In genomic region chr6:1630212-1630770, GRCh38 we compare ENCODE assay signal across 21 cellular contexts. TPM values are rescaled to one million over a fixed set of nuclear protein-coding genes. Genes with fewer than 3 reads are reported as not detected.
DNase-seq lines count a peak whose midpoint lies in the region; ATAC-seq and TF ChIP-seq lines count a peak whose summit lies in the region.
"Had no signal": no experiment of that assay in that cellular context is flagged by ENCODE, and none has a peak within 500 bp of the region (broad histone marks: within the 10 kb centered on the region; RNA-seq: fewer than 3 reads in every experiment).

No MANE protein-coding gene starts in this region.

- ATAC-seq in IMR-90 (ENCODE audit: low read depth), result peak; percentile 30; the same call in 1 of the 2 replicates
- ATAC-seq in stimulated activated naive CD8-positive, alpha-beta T cell treated with anti-CD3 and anti-CD28 coated beads, Interleukin-15, Interleukin-2, amounts not matched to agents 100 U/mL and 50 U/mL, for 24 hours, result no peak
- ATAC-seq: GM12878 had no signal

- H3K27me3 Mint-ChIP-seq in T-helper 2 cell treated with Interferon-gamma antibody and Interleukin-4, amounts not matched to agents 5 μg/mL and 100 μg/mL, for 36 hours (ENCODE audit: low read depth), result peaks cover 40% of the 10 kb centered on the region

- no peak overlapping the region for H4K91ac ChIP-seq in IMR-90 (ENCODE audit: insufficient read depth, low read depth, low read length)

- no peak overlapping the region; the same call in 1 of the 2 replicates for H2BK120ac ChIP-seq in IMR-90 (ENCODE audit: low read depth, low read length)

- no peaks in the 10 kb centered on the region for H3K9me3 Mint-ChIP-seq in T-helper 2 cell treated with Interferon-gamma antibody and Interleukin-4, amounts not matched to agents 5 μg/mL and 100 μg/mL, for 36 hours
- H3K9me3 Mint-ChIP-seq: HFFc6 had no signal

- H3K4me1 Mint-ChIP-seq in T-helper 2 cell treated with Interferon-gamma antibody and Interleukin-4, amounts not matched to agents 5 μg/mL and 100 μg/mL, for 36 hours (ENCODE audit: low read depth), result peaks cover 2% of the 10 kb centered on the region

- no peak overlapping the region for H4K8ac ChIP-seq in IMR-90 (ENCODE audit: low read depth in 2 of 2, low read length in 2 of 2)

- H3K4me3 ChIP-seq in IMR-90 (ENCODE audit: insufficient read depth, low read depth, low read length) (no peak overlapping the region), osteoblast (ENCODE audit: insufficient read depth, low read length) (no peak overlapping the region), smooth muscle cell (no peak overlapping the region)
- H3K4me3 ChIP-seq: GM12878, SJSA1 had no signal

- H3K9ac ChIP-seq in IMR-90 (ENCODE audit: low read depth, low read length), result no peak overlapping the region
- no peak overlapping the region for H3K9ac ChIP-seq in smooth muscle cell (ENCODE audit: low read depth)
- H3K9ac ChIP-seq: KMS-11 had no signal

- CTCF ChIA-PET in IMR-90 (lab: Yijun Ruan, JAX), result no interaction called here

- H2AK5ac ChIP-seq in IMR-90 (ENCODE audit: low read depth, low read length), result no peak overlapping the region

- 0 out of 2 replicates have a peak, but pooled peaks cover 3% of the 10 kb centered on the region for H3K9me1 ChIP-seq in IMR-90 (ENCODE audit: insufficient read depth, low read length)

- no peak for DNase-seq in IMR-90
- DNase-seq in islet precursor cell, result peak; percentile 42
- peak; percentile 46 for DNase-seq in osteoblast (ENCODE audit: insufficient read length, low spot score, missing footprints)
- no peak for DNase-seq in smooth muscle cell (lab: John Stamatoyannopoulos, UW; ENCODE audit: unreplicated experiment)
- no peak for DNase-seq in stimulated activated naive CD8-positive, alpha-beta T cell treated with anti-CD3 and anti-CD28 coated beads, Interleukin-15, Interleukin-2, amounts not matched to agents 100 U/mL and 50 U/mL, for 24 hours
- DNase-seq in activated gamma-delta T cell (lab: John Stamatoyannopoulos, UW), result no peak
- DNase-seq in SW 1271 (lab: John Stamatoyannopoulos, UW), result no peak
- no peak for DNase-seq in T-helper 2 cell treated with Interferon-gamma antibody and Interleukin-4, amounts not matched to agents 5 μg/mL and 100 μg/mL, for 36 hours (ENCODE audit: low spot score)
- DNase-seq: CD4-positive, CD25-positive, alpha-beta regulatory T cell; DND-41; HFFc6; NCI-H1092 treated with DMSO at 0.1 percent for 48 hours; NCI-H146; NCI-H2227 treated with DMSO at 0.1 percent for 48 hours; NCI-H774 had no signal

- POLR2A ChIA-PET in IMR-90 (lab: Charles Lee; ENCODE audit: unreplicated experiment), result no interaction called here

- no peak for TF ChIP-seq CTCF in IMR-90 (conservative IDR thresholded peaks at IDR 0.05; ENCODE audit: low read depth, low read length)
- no peak for TF ChIP-seq CTCF in osteoblast (IDR thresholded peaks at IDR 0.05; ENCODE audit: extremely low read depth, low read depth, low read length)
- TF ChIP-seq CTCF in smooth muscle cell (IDR thresholded peaks at IDR 0.05; ENCODE audit: borderline replicate concordance, insufficient read depth, poor library complexity, severe bottlenecking), result no peak

- no peak overlapping the region for H3K56ac ChIP-seq in IMR-90 (ENCODE audit: extremely low read depth, insufficient read depth, low read length)

- no peaks in the 10 kb centered on the region for H3F3A ChIP-seq in smooth muscle cell (ENCODE audit: low read depth)

- no peak overlapping the region for H3K27ac Mint-ChIP-seq in T-helper 2 cell treated with Interferon-gamma antibody and Interleukin-4, amounts not matched to agents 5 μg/mL and 100 μg/mL, for 36 hours
- H3K27ac Mint-ChIP-seq: CD4-positive, CD25-positive, alpha-beta regulatory T cell; HFFc6 had no signal

- in situ Hi-C loops in IMR-90 (cut with MboI; ENCODE audit: low sequenced_read_pairs), result no loop called here

- H2BK5ac ChIP-seq in IMR-90 (ENCODE audit: low read depth, low read length, poor library complexity, severe bottlenecking), result no peak overlapping the region

- no TSS peak for BruUV-seq in IMR-90 (replicated peaks; lab: Mats Ljungman, UMichigan)

- H3K9me3 ChIP-seq in IMR-90 (ENCODE audit: control insufficient read depth, insufficient read depth, low read length), result no peaks in the 10 kb centered on the region
- H3K9me3 ChIP-seq in osteoblast (ENCODE audit: low read depth, low read length), result no peaks in the 10 kb centered on the region
- no peaks in the 10 kb centered on the region for H3K9me3 ChIP-seq in smooth muscle cell (replicated peaks; ENCODE audit: low read depth)
- H3K9me3 ChIP-seq: Caco-2, SJSA1 had no signal

- 0 out of 4 replicates have a peak, but pooled peaks cover 4 to 5% of the 10 kb centered on the region in 2 experiments for H3K79me1 ChIP-seq in IMR-90 (ENCODE audit: low read depth in 1 of 2, low read length in 2 of 2)

- no peak overlapping the region for H2BK20ac ChIP-seq in IMR-90 (ENCODE audit: low read depth, low read length)

- H3K4me3 Mint-ChIP-seq in T-helper 2 cell treated with Interferon-gamma antibody and Interleukin-4, amounts not matched to agents 5 μg/mL and 100 μg/mL, for 36 hours, result no peak overlapping the region
- H3K4me3 Mint-ChIP-seq: CD4-positive, CD25-positive, alpha-beta regulatory T cell; HFFc6 had no signal

- H4K5ac ChIP-seq in IMR-90 (ENCODE audit: low read depth, low read length), result no peak overlapping the region; the same call in 1 of the 2 replicates

- H4K20me1 ChIP-seq in IMR-90 (ENCODE audit: insufficient read depth, low read length), result no peaks in the 10 kb centered on the region
- peaks cover 5% of the 10 kb centered on the region for H4K20me1 ChIP-seq in osteoblast (ENCODE audit: insufficient read depth, low read length)
- no peaks in the 10 kb centered on the region for H4K20me1 ChIP-seq in smooth muscle cell (ENCODE audit: low read depth)

- H2BK15ac ChIP-seq in IMR-90 (ENCODE audit: low read depth, low read length), result no peak overlapping the region

- H3K4ac ChIP-seq in IMR-90 (ENCODE audit: low read depth, low read length), result peak overlapping the region; percentile 10; the same call in 1 of the 2 replicates

- TF ChIP-seq RAD21 in IMR-90 (IDR thresholded peaks at IDR 0.05; ENCODE audit: low read length), result no peak

- no peak overlapping the region for H3K23ac ChIP-seq in IMR-90 (ENCODE audit: low read depth, low read length)

- no peak overlapping the region for H3K4me2 ChIP-seq in IMR-90 (ENCODE audit: low read depth, low read length)
- no peak overlapping the region for H3K4me2 ChIP-seq in osteoblast (ENCODE audit: insufficient read depth, low read length)
- H3K4me2 ChIP-seq in smooth muscle cell, result peak overlapping the region; percentile 4
- H3K4me2 ChIP-seq: KMS-11 had no signal

- no peak overlapping the region for H3K27ac ChIP-seq in IMR-90 (ENCODE audit: insufficient read depth, low read length)
- H3K27ac ChIP-seq in osteoblast (ENCODE audit: low read depth, low read length), result peak overlapping the region; percentile 15
- no peak overlapping the region for H3K27ac ChIP-seq in smooth muscle cell (ENCODE audit: low read depth)
- H3K27ac ChIP-seq: HL-60, KMS-11, SJSA1 had no signal

- H3K4me1 ChIP-seq in IMR-90 (ENCODE audit: control insufficient read depth, insufficient read depth, low read length), result peaks cover 17% of the 10 kb centered on the region
- H3K4me1 ChIP-seq in osteoblast (ENCODE audit: insufficient read depth, low read length), result peaks cover 35% of the 10 kb centered on the region
- peaks cover 4% of the 10 kb centered on the region for H3K4me1 ChIP-seq in smooth muscle cell (ENCODE audit: low read depth)

- no peak overlapping the region; the same call in 1 of the 2 replicates for H3K14ac ChIP-seq in IMR-90 (replicated peaks; ENCODE audit: low read depth, low read length)

- no peak overlapping the region for H2AK9ac ChIP-seq in IMR-90 (replicated peaks; ENCODE audit: low read depth, low read length, poor library complexity)

- WGBS in IMR-90 (ENCODE audit: extremely low coverage in 2 of 2, insufficient read length in 1 of 2), 2 experiments, result no CpG with 5 or more reads among the region's 10 CpGs
- WGBS in smooth muscle cell (ENCODE audit: low lambda C conversion rate), result 89% methylated on average over 10 of the region's 10 CpGs

- H3K27me3 ChIP-seq in IMR-90 (ENCODE audit: control insufficient read depth, insufficient read depth, low read length) (peaks cover 2% of the 10 kb centered on the region), osteoblast (ENCODE audit: insufficient read depth, low read length) (no peaks in the 10 kb centered on the region), smooth muscle cell (ENCODE audit: low read depth) (peaks cover 72% of the 10 kb centered on the region)
- H3K27me3 ChIP-seq: SJSA1 had no signal

- dilution Hi-C loops in IMR-90 (cut with HindIII; ENCODE audit: low sequenced_read_pairs, unreplicated experiment), result no loop called here

- no peak for TF ChIP-seq POLR2A in IMR-90 (IDR thresholded peaks at IDR 0.05; ENCODE audit: low read depth, low read length)

- no peaks in the 10 kb centered on the region for H3K36me3 Mint-ChIP-seq in T-helper 2 cell treated with Interferon-gamma antibody and Interleukin-4, amounts not matched to agents 5 μg/mL and 100 μg/mL, for 36 hours (ENCODE audit: low read depth)

- intact Hi-C loops in IMR-90 (cut with micrococcal nuclease), result loop anchor here (5.0 kb wide), 1 partner anchor 37 kb away; no protein-coding TSS in a partner anchor

- peak overlapping the region; percentile 14; the same call in 1 of the 2 replicates for H3K18ac ChIP-seq in IMR-90 (ENCODE audit: low read depth, low read length)

- H3K79me2 ChIP-seq in osteoblast (ENCODE audit: insufficient read depth, low read length) (peaks cover 10% of the 10 kb centered on the region), smooth muscle cell (ENCODE audit: low read depth) (no peaks in the 10 kb centered on the region)

- H3K36me3 ChIP-seq in IMR-90 (ENCODE audit: control insufficient read depth, insufficient read depth, low read length) (no peaks in the 10 kb centered on the region), osteoblast (ENCODE audit: insufficient read depth, low read length) (no peaks in the 10 kb centered on the region), smooth muscle cell (ENCODE audit: low read depth) (no peaks in the 10 kb centered on the region)
- H3K36me3 ChIP-seq: SJSA1 had no signal

- H2AFZ ChIP-seq in IMR-90 (replicated peaks; ENCODE audit: low read length, poor library complexity), result no peak overlapping the region
- H2AFZ ChIP-seq in osteoblast (ENCODE audit: low read length), result no peak overlapping the region
- no peak overlapping the region for H2AFZ ChIP-seq in smooth muscle cell (ENCODE audit: low read depth)

TF ChIP-seq in IMR-90, 13 proteins besides CTCF, POLR2A, EP300 and RAD21 (continues in another document):
- TF ChIP-seq RFX5 (IDR thresholded peaks at IDR 0.05; ENCODE audit: low read depth, low read length) (no peak), MAZ (IDR thresholded peaks at IDR 0.05; ENCODE audit: borderline replicate concordance, low read depth, low read length) (no peak)

RNA-seq across cellular contexts. Expression of gene FOXC1, which starts 20.6 kb away (rescaled TPM):
- total RNA-seq in IMR-90 (2012; rRNA removed), result 1.3 and 1.9 TPM in 2 replicates
- polyA plus RNA-seq in IMR-90 (2012; rRNA removed), result 4.0 and 4.7 TPM in 2 replicates
- polyA plus RNA-seq in IMR-90 (2012; cell fraction: cytosol; rRNA removed), result 3.4 and 6.3 TPM in 2 replicates
- polyA plus RNA-seq in IMR-90 (2012; cell fraction: nucleus; rRNA removed; ENCODE audit: low replicate concordance), result 6.5 and 7.2 TPM in 2 replicates
- 39.4 and 41.0 TPM in 2 replicates for total RNA-seq in osteoblast
- 0.58 and 1.4 TPM in 2 replicates for total RNA-seq in smooth muscle cell
- 0.10 and 0.40 TPM in 2 replicates for polyA plus RNA-seq in smooth muscle cell
- total RNA-seq: CD4-positive, CD25-positive, alpha-beta regulatory T cell; OCI-LY7 had no signal
- polyA plus RNA-seq: CD4-positive, CD25-positive, alpha-beta regulatory T cell had no signal

Comparison
In these comparisons a context has a peak if more than half of its experiments do, and no peak if none do; other contexts are left out.
1. DNase-seq: peak in islet precursor cell (single experiment) and osteoblast (single experiment); none in IMR-90 (single experiment), smooth muscle cell (single experiment), stimulated activated naive CD8-positive, alpha-beta T cell treated with anti-CD3 and anti-CD28 coated beads, Interleukin-15, Interleukin-2, amounts not matched to agents 100 U/mL and 50 U/mL, for 24 hours (single experiment), activated gamma-delta T cell (single experiment), SW 1271 (0 of 2) and T-helper 2 cell treated with Interferon-gamma antibody and Interleukin-4, amounts not matched to agents 5 μg/mL and 100 μg/mL, for 36 hours (single experiment).
2. RNA of gene FOXC1, which starts 20.6 kb away (total RNA-seq): 39.4 to 41.0 TPM in osteoblast; 0.58 to 1.4 TPM in smooth muscle cell and 1.3 to 1.9 TPM in IMR-90; every median in the first group is over 10 times any median in the second.